In the genomic region with DNA sequence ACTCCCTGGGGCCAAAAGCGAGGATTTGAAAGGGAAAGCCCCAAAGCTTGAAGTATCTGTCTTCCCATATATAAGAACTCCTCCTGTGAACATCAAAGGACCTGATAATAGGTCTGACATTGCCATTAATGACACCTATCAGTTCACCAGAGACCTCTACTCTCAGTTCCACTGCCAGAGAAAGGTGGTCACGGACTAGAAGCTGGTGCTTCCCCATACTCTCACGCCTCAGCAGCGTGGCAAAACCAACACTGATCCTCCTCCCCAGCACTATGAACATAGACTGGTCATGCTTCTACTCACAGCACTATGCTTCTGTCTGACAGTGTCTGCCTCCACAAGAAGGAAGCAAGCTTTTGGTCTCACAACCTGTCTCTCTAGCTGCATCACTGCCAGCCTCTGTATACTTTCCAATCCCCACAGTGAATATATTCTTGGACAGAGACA, we compare ENCODE assay signal across 15 cellular contexts. TPM values are rescaled to one million over a fixed set of nuclear protein-coding genes. Genes with fewer than 3 reads are reported as not detected.
A peak's percentile ranks its signal among the peaks of the same experiment; 100 is the strongest.
DNase-seq lines count a peak whose midpoint lies in the region; ATAC-seq lines count a peak whose summit lies in the region.
"Had no signal": no experiment of that assay in that cellular context is flagged by ENCODE, and none has a peak within 500 bp of the region (broad histone marks: within the 10 kb centered on the region; RNA-seq: fewer than 3 reads in every experiment).

No MANE protein-coding gene starts in this region.

- ATAC-seq in GM18867 (IDR thresholded peaks at IDR 0.05; ENCODE audit: unreplicated experiment): peak; percentile 97
- peak; percentile 86 for ATAC-seq in GM21526 (IDR thresholded peaks at IDR 0.05; ENCODE audit: low FRiP score, unreplicated experiment)
- ATAC-seq in HG03064 (IDR thresholded peaks at IDR 0.05; ENCODE audit: low read depth, unreplicated experiment): peak; percentile 93
- ATAC-seq in activated T-helper 17 cell treated with anti-CD3 and anti-CD28 coated beads, Interleukin-2, amount 50 U/mL, for 72 hours (replicated peaks): no peak
- ATAC-seq: K562; natural killer cell treated with Interleukin-12 subunit alpha and Interleukin-12 subunit beta and Interleukin-15 and Interleukin-18, amount 100 ng/mL, for 72 hours; Panc1 had no signal

- DNase-seq in cerebellar cortex (ENCODE audit: low spot score) (peak; percentile 47), NCI-H2171 treated with DMSO at 0.1 percent for 48 hours (lab: John Stamatoyannopoulos, UW) (no peak), NCI-H1417 treated with DMSO at 0.1 percent for 48 hours (lab: John Stamatoyannopoulos, UW) (no peak)
- DNase-seq in stimulated activated CD4-positive, alpha-beta T cell treated with anti-CD3 and anti-CD28 coated beads, Interleukin-15, amount 100 ng/mL, for 24 hours: no peak
- DNase-seq: Caco-2; central memory CD4-positive, alpha-beta T cell; NCI-H2171; small intestine had no signal

- H3K4me1 Mint-ChIP-seq in activated T-helper 17 cell treated with anti-CD3 and anti-CD28 coated beads, Interleukin-2, amount 50 U/mL, for 72 hours: no peaks in the 10 kb centered on the region

- H3K27me3 Mint-ChIP-seq in activated T-helper 17 cell treated with anti-CD3 and anti-CD28 coated beads, Interleukin-2, amount 50 U/mL, for 72 hours: peaks cover 42% of the 10 kb centered on the region

- no peaks in the 10 kb centered on the region for H3K36me3 Mint-ChIP-seq in activated T-helper 17 cell treated with anti-CD3 and anti-CD28 coated beads, Interleukin-2, amount 50 U/mL, for 72 hours (ENCODE audit: low read depth)
- H3K36me3 Mint-ChIP-seq: natural killer cell treated with Interleukin-12 subunit alpha and Interleukin-12 subunit beta and Interleukin-15 and Interleukin-18, amount 100 ng/mL, for 72 hours had no signal

- H3K4me3 Mint-ChIP-seq in activated T-helper 17 cell treated with anti-CD3 and anti-CD28 coated beads, Interleukin-2, amount 50 U/mL, for 72 hours: no peak overlapping the region
- H3K4me3 Mint-ChIP-seq: natural killer cell treated with Interleukin-12 subunit alpha and Interleukin-12 subunit beta and Interleukin-15 and Interleukin-18, amount 100 ng/mL, for 72 hours had no signal

- H3K27ac Mint-ChIP-seq in activated T-helper 17 cell treated with anti-CD3 and anti-CD28 coated beads, Interleukin-2, amount 50 U/mL, for 72 hours: no peak overlapping the region
- H3K27ac Mint-ChIP-seq: natural killer cell treated with Interleukin-12 subunit alpha and Interleukin-12 subunit beta and Interleukin-15 and Interleukin-18, amount 100 ng/mL, for 72 hours had no signal

- no peaks in the 10 kb centered on the region for H3K9me3 Mint-ChIP-seq in activated T-helper 17 cell treated with anti-CD3 and anti-CD28 coated beads, Interleukin-2, amount 50 U/mL, for 72 hours
- H3K9me3 Mint-ChIP-seq: natural killer cell treated with Interleukin-12 subunit alpha and Interleukin-12 subunit beta and Interleukin-15 and Interleukin-18, amount 100 ng/mL, for 72 hours had no signal

RNA-seq across cellular contexts. Expression of gene NRG2, which starts 37.9 kb away (rescaled TPM):
- total RNA-seq in activated T-helper 17 cell treated with anti-CD3 and anti-CD28 coated beads, Interleukin-2, amount 50 U/mL, for 72 hours: under 1 TPM; 0.11 to 0.48 TPM
- total RNA-seq: K562; natural killer cell treated with Interleukin-12 subunit alpha and Interleukin-12 subunit beta and Interleukin-15 and Interleukin-18, amount 100 ng/mL, for 72 hours had no signal
